8 cellular contexts compared by ENCODE assay signal in the genomic region with DNA sequence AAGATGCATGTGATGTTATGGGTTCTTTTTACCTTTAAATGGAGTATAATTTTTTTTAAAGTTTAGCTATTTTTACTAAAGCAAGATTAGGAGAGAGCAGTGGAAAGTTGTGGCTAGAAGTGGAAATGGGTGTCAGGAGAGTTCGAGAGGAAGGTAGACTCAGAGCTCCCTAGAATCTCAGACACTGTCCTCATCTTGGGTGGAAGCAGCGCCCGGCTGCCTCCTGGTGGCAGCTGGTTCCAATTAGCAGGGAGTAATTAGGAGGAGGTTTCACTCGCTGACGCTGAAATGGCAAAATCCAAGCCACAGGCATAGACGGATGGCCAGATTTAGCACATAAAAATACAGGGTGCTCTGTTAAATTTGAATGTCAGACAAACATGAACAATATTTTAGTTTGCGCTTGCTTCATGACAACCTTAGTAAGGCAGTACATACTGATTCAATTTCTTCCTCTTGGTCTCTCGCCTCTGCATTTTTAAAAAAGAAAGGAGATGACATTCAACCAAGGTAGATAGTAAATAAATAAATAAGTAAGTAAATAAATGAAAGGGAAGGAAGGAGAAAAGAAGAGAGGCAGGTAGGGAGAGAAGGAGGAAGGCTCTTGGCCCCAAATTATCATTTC. TPM values are rescaled to one million over a fixed set of nuclear protein-coding genes. Genes with fewer than 3 reads are reported as not detected.
DNase-seq lines count a peak whose midpoint lies in the region; ATAC-seq and TF ChIP-seq lines count a peak whose summit lies in the region.

No MANE protein-coding gene starts in this region.

- peaks cover 43% of the 10 kb centered on the region for H3K27me3 Mint-ChIP-seq in activated naive CD8-positive, alpha-beta T cell treated with anti-CD3 and anti-CD28 coated beads, Interleukin-2, amount 10 ng/mL, durations not matched to agents 7 days and 5 days

- H3K27ac ChIP-seq in heart right ventricle = no peak overlapping the region
- no peak overlapping the region for H3K27ac ChIP-seq in psoas muscle

- POLR2A ChIA-PET in activated naive CD8-positive, alpha-beta T cell treated with anti-CD3 and anti-CD28 coated beads, Interleukin-2, amount 10 ng/mL, durations not matched to agents 7 days and 5 days (lab: Charles Lee) = no interaction called here

- H3K27me3 ChIP-seq in heart right ventricle = peaks cover 0 to 47% (median 13%) of the 10 kb centered on the region in 7 donors
- peaks cover 0 to 2% (median 0%) of the 10 kb centered on the region in 3 donors for H3K27me3 ChIP-seq in psoas muscle (ENCODE audit: insufficient read depth in 3 of 3, low read length in 2 of 3)

- DNase-seq in NCI-H1105 treated with DMSO at 0.1 percent for 48 hours (lab: John Stamatoyannopoulos, UW) (peak; percentile 34), NCI-H1105 (lab: John Stamatoyannopoulos, UW) (no peak), NOMO-1 treated with DMSO at 0.1 percent for 48 hours (lab: John Stamatoyannopoulos, UW; ENCODE audit: unreplicated experiment) (peak; percentile 64), heart right ventricle (peak; percentile 39 to 56), psoas muscle (peak; percentile 43 to 66), NCI-H128 (lab: John Stamatoyannopoulos, UW; ENCODE audit: unreplicated experiment) (no peak)
- peak; percentile 45 for DNase-seq in activated naive CD8-positive, alpha-beta T cell treated with anti-CD3 and anti-CD28 coated beads, Interleukin-2, amount 10 ng/mL, durations not matched to agents 7 days and 5 days

- TF ChIP-seq CTCF in heart right ventricle (IDR thresholded peaks at IDR 0.05) (peak; percentile 27 to 76 (median 65)), psoas muscle (IDR thresholded peaks at IDR 0.05) (peak; percentile 65)

- no peaks in the 10 kb centered on the region for H3K9me3 Mint-ChIP-seq in activated naive CD8-positive, alpha-beta T cell treated with anti-CD3 and anti-CD28 coated beads, Interleukin-2, amount 10 ng/mL, durations not matched to agents 7 days and 5 days

- peak overlapping the region in 1 of 10 donors; percentile 8 for H3K4me3 ChIP-seq in heart right ventricle
- no peak overlapping the region for H3K4me3 ChIP-seq in psoas muscle

- H3K4me1 Mint-ChIP-seq in activated naive CD8-positive, alpha-beta T cell treated with anti-CD3 and anti-CD28 coated beads, Interleukin-2, amount 10 ng/mL, durations not matched to agents 7 days and 5 days = no peaks in the 10 kb centered on the region

- H3K36me3 ChIP-seq in heart right ventricle (no peaks in the 10 kb centered on the region), psoas muscle (ENCODE audit: insufficient read depth in 1 of 2, low read depth in 1 of 2) (no peaks in the 10 kb centered on the region)

- WGBS in heart right ventricle, 2 donors = 14% methylated on average over 8 of the region's 8 CpGs
- 15 to 17% (median 16%) methylated on average over 8 of the region's 8 CpGs for WGBS in psoas muscle, 3 donors

- H3K36me3 Mint-ChIP-seq in activated naive CD8-positive, alpha-beta T cell treated with anti-CD3 and anti-CD28 coated beads, Interleukin-2, amount 10 ng/mL, durations not matched to agents 7 days and 5 days = no peaks in the 10 kb centered on the region

- H3K9me3 ChIP-seq in heart right ventricle (peaks cover 0 to 7% (median 0%) of the 10 kb centered on the region in 11 donors), psoas muscle (no peaks in the 10 kb centered on the region)

- intact Hi-C loops in heart right ventricle (cut with DNase I) (loop anchor here in 6 of 10 donors (2.0 to 10.0 kb wide), 7 partner anchors 67 to 629 kb away; a partner anchor contains a TSS), psoas muscle (cut with DNase I) (loop anchor here (1.0 to 5.0 kb wide), 3 partner anchors 69 to 114 kb away; a partner anchor contains a TSS)

- H3K27ac Mint-ChIP-seq in activated naive CD8-positive, alpha-beta T cell treated with anti-CD3 and anti-CD28 coated beads, Interleukin-2, amount 10 ng/mL, durations not matched to agents 7 days and 5 days = no peak overlapping the region

- no peak overlapping the region for H3K4me3 Mint-ChIP-seq in activated naive CD8-positive, alpha-beta T cell treated with anti-CD3 and anti-CD28 coated beads, Interleukin-2, amount 10 ng/mL, durations not matched to agents 7 days and 5 days

- ATAC-seq in HG02852 (IDR thresholded peaks at IDR 0.05; ENCODE audit: unreplicated experiment) (peak; percentile 74), heart right ventricle (peak in 7 of 8 donors; percentile 77 to 90 (median 81)), psoas muscle (peak; percentile 65 to 90 (median 72))
- ATAC-seq in activated naive CD8-positive, alpha-beta T cell treated with anti-CD3 and anti-CD28 coated beads, Interleukin-2, amount 10 ng/mL, durations not matched to agents 7 days and 5 days (ENCODE audit: low read depth) = peak; percentile 47

- H3K4me1 ChIP-seq in heart right ventricle (peaks cover 0 to 10% (median 4%) of the 10 kb centered on the region in 9 donors), psoas muscle (no peaks in the 10 kb centered on the region)

RNA-seq across cellular contexts. Expression of a gene that starts 58.5 kb away (rescaled TPM):
- total RNA-seq in activated naive CD8-positive, alpha-beta T cell treated with anti-CD3 and anti-CD28 coated beads, Interleukin-2, amount 10 ng/mL, durations not matched to agents 7 days and 5 days = not detected
- under 1 TPM in 5 of 10 donors, not detected in 5; 0.38 to 0.68 (median 0.45) TPM for total RNA-seq in heart right ventricle
- under 1 TPM in 1 of 2 donors, not detected in 1; 0.03 TPM for polyA plus RNA-seq in heart right ventricle
- total RNA-seq in psoas muscle = 1 to 10 TPM; 1.3 to 7.3 (median 2.6) TPM
- 1 to 10 TPM in 2 of 3 donors, under 1 TPM in 1; 0.20 to 1.4 (median 1.4) TPM for polyA plus RNA-seq in psoas muscle

Comparison
In these comparisons a context has a peak if more than half of its experiments do, and no peak if none do; other contexts are left out.
1. DNase-seq: peak in NCI-H1105 treated with DMSO at 0.1 percent for 48 hours (single experiment), NOMO-1 treated with DMSO at 0.1 percent for 48 hours (single experiment), activated naive CD8-positive, alpha-beta T cell treated with anti-CD3 and anti-CD28 coated beads, Interleukin-2, amount 10 ng/mL, durations not matched to agents 7 days and 5 days (single experiment), heart right ventricle (2 of 2) and psoas muscle (2 of 2); none in NCI-H1105 (single experiment) and NCI-H128 (single experiment).
2. Peak in every context shown above with its lines, with median percentiles within 50 percentile points of each other: ATAC-seq.